Comparison of ENCODE assay signal across 8 cellular contexts in the genomic region with DNA sequence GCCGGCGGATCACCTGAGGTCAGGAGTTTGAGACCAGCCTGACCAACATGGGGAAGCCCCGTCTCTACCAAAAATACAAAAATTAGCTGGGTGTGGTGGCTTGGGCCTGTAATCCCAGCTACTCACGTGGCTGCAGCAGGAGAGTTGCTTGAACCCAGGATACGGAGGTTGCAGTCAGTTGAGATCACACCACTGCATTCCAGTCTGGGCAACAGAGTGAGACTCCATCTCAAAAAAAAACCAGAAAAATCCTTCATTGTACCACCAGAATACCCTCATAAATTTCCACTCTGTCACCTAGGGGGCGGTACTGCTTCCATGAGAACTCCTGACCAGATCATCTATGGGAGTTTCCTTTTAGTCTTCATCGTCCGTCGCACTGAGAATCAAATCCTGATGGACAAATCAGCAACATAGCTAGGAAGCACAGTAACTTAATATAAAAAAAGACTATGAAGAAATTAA.
A peak's percentile ranks its signal among the peaks of the same experiment; 100 is the strongest.
DNase-seq lines count a peak whose midpoint lies in the region; ATAC-seq and TF ChIP-seq lines count a peak whose summit lies in the region.
"Had no signal": no experiment of that assay in that cellular context is flagged by ENCODE, and none has a peak within 500 bp of the region (broad histone marks: within the 10 kb centered on the region; RNA-seq: fewer than 3 reads in every experiment).

No MANE protein-coding gene starts in this region.

- H3K4me3 Mint-ChIP-seq in activated naive CD4-positive, alpha-beta T cell treated with anti-CD3 and anti-CD28 coated beads, Interleukin-2, amount 10 ng/mL, durations not matched to agents 7 days and 5 days = peak overlapping the region; percentile 90
- H3K4me3 Mint-ChIP-seq in memory B cell = peak overlapping the region; percentile 65

- H3K27me3 Mint-ChIP-seq in activated naive CD4-positive, alpha-beta T cell treated with anti-CD3 and anti-CD28 coated beads, Interleukin-2, amount 10 ng/mL, durations not matched to agents 7 days and 5 days = no peaks in the 10 kb centered on the region
- H3K27me3 Mint-ChIP-seq in memory B cell = no peaks in the 10 kb centered on the region

- CTCF ChIA-PET in activated naive CD4-positive, alpha-beta T cell treated with anti-CD3 and anti-CD28 coated beads, Interleukin-2, amount 10 ng/mL, durations not matched to agents 7 days and 5 days (lab: Charles Lee) = interaction anchor here (0.7 to 7.2 kb wide), 17 partner anchors 13 to 80 kb away, joined by 3 to 54 read pairs (median 4); no protein-coding TSS in a partner anchor

- peaks cover 47% of the 10 kb centered on the region for H3K36me3 Mint-ChIP-seq in activated naive CD4-positive, alpha-beta T cell treated with anti-CD3 and anti-CD28 coated beads, Interleukin-2, amount 10 ng/mL, durations not matched to agents 7 days and 5 days
- peaks cover 20% of the 10 kb centered on the region for H3K36me3 Mint-ChIP-seq in memory B cell

- H3K4me1 Mint-ChIP-seq in activated naive CD4-positive, alpha-beta T cell treated with anti-CD3 and anti-CD28 coated beads, Interleukin-2, amount 10 ng/mL, durations not matched to agents 7 days and 5 days = peaks cover 61% of the 10 kb centered on the region
- H3K4me1 Mint-ChIP-seq in memory B cell = peaks cover 59% of the 10 kb centered on the region

- H3K9me3 Mint-ChIP-seq in activated naive CD4-positive, alpha-beta T cell treated with anti-CD3 and anti-CD28 coated beads, Interleukin-2, amount 10 ng/mL, durations not matched to agents 7 days and 5 days = no peaks in the 10 kb centered on the region
- H3K9me3 Mint-ChIP-seq in memory B cell = peaks cover 2% of the 10 kb centered on the region
- H3K9me3 Mint-ChIP-seq: brain had no signal

- peak; percentile 68 for DNase-seq in LoVo (ENCODE audit: low spot score)
- peak; percentile 65 for DNase-seq in activated naive CD4-positive, alpha-beta T cell treated with anti-CD3 and anti-CD28 coated beads, Interleukin-2, amount 10 ng/mL, durations not matched to agents 7 days and 5 days
- DNase-seq in memory B cell (ENCODE audit: low spot score in 2 of 2) = no peak
- DNase-seq in epidermal melanocyte (ENCODE audit: insufficient read length, low spot score) = no peak

- H3K27ac Mint-ChIP-seq in activated naive CD4-positive, alpha-beta T cell treated with anti-CD3 and anti-CD28 coated beads, Interleukin-2, amount 10 ng/mL, durations not matched to agents 7 days and 5 days = peak overlapping the region; percentile 99
- H3K27ac Mint-ChIP-seq in memory B cell = no peak overlapping the region

- peak; percentile 71 for TF ChIP-seq CTCF in GM12873 (IDR thresholded peaks at IDR 0.05; ENCODE audit: insufficient read depth, low read depth, low read length, missing control alignments)

- ATAC-seq in memory B cell (ENCODE audit: low read depth) (no peak), GM21367 (IDR thresholded peaks at IDR 0.05; ENCODE audit: unreplicated experiment) (no peak), HG03460 (IDR thresholded peaks at IDR 0.05; ENCODE audit: unreplicated experiment) (no peak)

Comparison
In these comparisons a context has a peak if more than half of its experiments do, and no peak if none do; other contexts are left out.
1. DNase-seq: peak in LoVo (single experiment) and activated naive CD4-positive, alpha-beta T cell treated with anti-CD3 and anti-CD28 coated beads, Interleukin-2, amount 10 ng/mL, durations not matched to agents 7 days and 5 days (single experiment); none in memory B cell (0 of 2) and epidermal melanocyte (single experiment).